In the genomic region with DNA sequence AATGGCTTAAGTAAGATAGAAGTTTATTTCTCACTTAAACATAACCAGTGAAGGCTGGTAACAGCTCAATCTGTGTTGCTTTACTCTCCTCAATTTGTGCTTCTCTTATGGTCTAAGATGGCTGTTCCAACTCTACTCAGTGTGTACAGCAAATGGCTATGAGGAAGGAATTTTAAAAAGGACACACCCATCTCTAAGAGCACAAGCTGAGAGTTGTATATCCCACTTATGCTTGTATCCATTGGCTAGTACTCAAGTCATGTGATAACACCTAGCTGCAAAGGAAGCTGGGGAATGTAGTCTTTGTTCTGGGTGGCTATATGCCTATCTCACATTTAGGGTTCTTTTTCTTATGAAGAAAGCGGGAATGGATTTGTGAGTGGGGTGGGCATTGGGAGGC, we compare ENCODE assay signal across 8 cellular contexts.
DNase-seq lines count a peak whose midpoint lies in the region; ATAC-seq and TF ChIP-seq lines count a peak whose summit lies in the region.

No MANE protein-coding gene starts in this region.

- TF ChIP-seq EP300 in Ishikawa (IDR thresholded peaks at IDR 0.05; ENCODE audit: borderline replicate concordance) = no peak

- H3K9me3 ChIP-seq in mammary epithelial cell (replicated peaks; ENCODE audit: insufficient read depth, low read length) (no peaks in the 10 kb centered on the region), uterus (no peaks in the 10 kb centered on the region), WERI-Rb-1 (ENCODE audit: severe bottlenecking) (no peaks in the 10 kb centered on the region)

- peak; percentile 60 for DNase-seq in ACHN
- peak; percentile 58 for DNase-seq in mammary epithelial cell
- DNase-seq in uterus = no peak
- no peak for DNase-seq in WERI-Rb-1
- no peak for DNase-seq in nucleus accumbens (lab: John Stamatoyannopoulos, UW)

- H3K4me3 ChIP-seq in mammary epithelial cell (replicated peaks in 1 of 3; ENCODE audit: insufficient read depth in 1 of 3, low read depth in 2 of 3, low read length in 3 of 3) (no peak overlapping the region), uterus (no peak overlapping the region), WERI-Rb-1 (ENCODE audit: low read depth, low read length) (no peak overlapping the region)

- CTCF ChIA-PET in mammary epithelial cell (lab: Charles Lee; ENCODE audit: low non-redundant PET) = interaction anchor here (0.6 kb wide), 1 partner anchor 641 kb away, joined by 5 read pairs; no protein-coding TSS in a partner anchor

- H3K4me2 ChIP-seq in mammary epithelial cell (ENCODE audit: insufficient read depth, low read depth, low read length) = no peak overlapping the region

- no peaks in the 10 kb centered on the region for H3K4me1 ChIP-seq in mammary epithelial cell (ENCODE audit: insufficient read depth, low read length)
- no peaks in the 10 kb centered on the region for H3K4me1 ChIP-seq in uterus

- in situ Hi-C loops in ACHN (cut with HindIII; ENCODE audit: low pct_ligation_motif_present, low pct_unique_long_range_greater_than_20kb, low sequenced_read_pairs) (no loop called here), mammary epithelial cell (cut with MboI; ENCODE audit: low sequenced_read_pairs in 2 of 2) (no loop called here)

- TF ChIP-seq POLR2A in uterus (IDR thresholded peaks at IDR 0.05) = no peak

- no TSS peak for BruUV-seq in mammary epithelial cell (replicated peaks; lab: Mats Ljungman, UMichigan)

- no peaks in the 10 kb centered on the region for H3K27me3 ChIP-seq in mammary epithelial cell (ENCODE audit: insufficient read depth, low read length)
- no peaks in the 10 kb centered on the region for H3K27me3 ChIP-seq in uterus
- H3K27me3 ChIP-seq in WERI-Rb-1 (ENCODE audit: insufficient read depth, low read depth, severe bottlenecking) = no peaks in the 10 kb centered on the region

- no peak overlapping the region for H3K9ac ChIP-seq in mammary epithelial cell (ENCODE audit: insufficient read depth, low read length)

- no peak for TF ChIP-seq RAD21 in Ishikawa (IDR thresholded peaks at IDR 0.05; ENCODE audit: low read depth)

- TF ChIP-seq CTCF in mammary epithelial cell (conservative IDR thresholded peaks at IDR 0.05 in 1 of 2, IDR thresholded peaks at IDR 0.05 in 1 of 2; ENCODE audit: extremely low read depth in 1 of 2, insufficient read depth in 1 of 2, low read depth in 1 of 2, low read length in 2 of 2) (no peak), uterus (IDR thresholded peaks at IDR 0.05) (no peak), WERI-Rb-1 (IDR thresholded peaks at IDR 0.05; ENCODE audit: low read depth, low read length) (no peak)

- H4K20me1 ChIP-seq in mammary epithelial cell (ENCODE audit: insufficient read depth, low read length) = no peaks in the 10 kb centered on the region

- no peaks in the 10 kb centered on the region for H3K79me2 ChIP-seq in mammary epithelial cell (ENCODE audit: insufficient read depth, low read length)

- WGBS in mammary epithelial cell (ENCODE audit: low coverage, missing lambda C conversion rate) = 86% methylated on average over 1 of the region's 1 CpG

- H3K27ac ChIP-seq in mammary epithelial cell (ENCODE audit: insufficient read depth, low read depth, low read length) = no peak overlapping the region
- H3K27ac ChIP-seq in uterus = no peak overlapping the region
- no peak overlapping the region for H3K27ac ChIP-seq in WERI-Rb-1

- H3K36me3 ChIP-seq in mammary epithelial cell (ENCODE audit: insufficient read depth, low read length) (peaks cover 6% of the 10 kb centered on the region), uterus (no peaks in the 10 kb centered on the region), WERI-Rb-1 (no peaks in the 10 kb centered on the region)

- H2AFZ ChIP-seq in mammary epithelial cell (ENCODE audit: low read depth, low read length) = peak overlapping the region; percentile 59

- dilution Hi-C loops in mammary epithelial cell (cut with HindIII; ENCODE audit: low sequenced_read_pairs) = no loop called here

- ATAC-seq in GM19467 (IDR thresholded peaks at IDR 0.05; ENCODE audit: unreplicated experiment) (peak; percentile 71), GM19397 (IDR thresholded peaks at IDR 0.05; ENCODE audit: unreplicated experiment) (no peak)

- intact Hi-C loops in mammary epithelial cell (cut with micrococcal nuclease) = no loop called here
- intact Hi-C loops in uterus (cut with DNase I; ENCODE audit: low total_unique reads) = no loop called here

TF ChIP-seq in Ishikawa, 13 proteins besides CTCF, POLR2A, EP300 and RAD21:
- peak; percentile 94 for TF ChIP-seq USF1 (IDR thresholded peaks at IDR 0.05)
- TF ChIP-seq, protein P1, sequence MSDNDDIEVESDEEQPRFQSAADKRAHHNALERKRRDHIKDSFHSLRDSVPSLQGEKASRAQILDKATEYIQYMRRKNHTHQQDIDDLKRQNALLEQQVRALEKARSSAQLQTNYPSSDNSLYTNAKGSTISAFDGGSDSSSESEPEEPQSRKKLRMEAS (IDR thresholded peaks at IDR 0.05) = no peak
- TF ChIP-seq TCF12 (IDR thresholded peaks at IDR 0.05; ENCODE audit: low read depth) = no peak
- TF ChIP-seq CREB1 (IDR thresholded peaks at IDR 0.05; ENCODE audit: low read depth) = no peak
- TF ChIP-seq YY1 (IDR thresholded peaks at IDR 0.05; ENCODE audit: low read depth) = peak; percentile 82
TF ChIP-seq in Ishikawa: peak in this region for 2.

Comparison
In these comparisons a context has a peak if more than half of its experiments do, and no peak if none do; other contexts are left out.
1. DNase-seq: peak in ACHN (single experiment) and mammary epithelial cell (single experiment); none in uterus (0 of 2), WERI-Rb-1 (single experiment) and nucleus accumbens (0 of 56).